ENCODE assay signal across 9 cellular contexts in the genomic region with DNA sequence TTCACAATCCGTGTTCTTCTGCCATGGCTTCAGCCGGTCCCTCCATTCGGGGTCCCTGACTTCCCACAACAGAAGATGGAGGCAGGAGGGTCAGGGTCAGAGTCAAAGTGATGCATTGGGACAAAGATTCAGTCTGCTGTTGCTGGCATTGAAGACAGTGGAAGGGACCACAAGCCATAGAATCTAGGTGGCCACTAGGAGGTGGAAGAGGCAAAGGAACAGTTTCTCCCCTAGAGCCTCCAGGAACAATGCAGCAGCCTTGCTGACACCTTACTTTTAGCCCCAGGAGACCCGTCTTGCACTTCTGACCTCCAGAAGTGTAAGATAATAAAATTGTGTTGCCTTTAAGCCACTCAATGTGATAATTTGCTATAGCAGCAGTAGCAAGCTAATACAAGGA. TPM values are rescaled to one million over a fixed set of nuclear protein-coding genes. Genes with fewer than 3 reads are reported as not detected.
DNase-seq lines count a peak whose midpoint lies in the region; ATAC-seq, FAIRE-seq and TF ChIP-seq lines count a peak whose summit lies in the region.
"Had no signal": no experiment of that assay in that cellular context is flagged by ENCODE, and none has a peak within 500 bp of the region (broad histone marks: within the 10 kb centered on the region; RNA-seq: fewer than 3 reads in every experiment).

No MANE protein-coding gene starts in this region.

- H3K36me3 Mint-ChIP-seq in activated CD8-positive, alpha-beta memory T cell treated with anti-CD3 and anti-CD28 coated beads, Interleukin-2, amount 10 ng/mL, durations not matched to agents 7 days and 5 days, result peaks cover 5% of the 10 kb centered on the region

- ATAC-seq in Panc1, result peak; percentile 91
- no peak for ATAC-seq in HG03045 (IDR thresholded peaks at IDR 0.05; ENCODE audit: unreplicated experiment)
- no peak for ATAC-seq in HG02870 (IDR thresholded peaks at IDR 0.05; ENCODE audit: unreplicated experiment)
- no peak for ATAC-seq in pancreas
- ATAC-seq in activated CD8-positive, alpha-beta memory T cell treated with anti-CD3 and anti-CD28 coated beads, Interleukin-2, amount 10 ng/mL, durations not matched to agents 7 days and 5 days, result no peak

- H3K4me1 ChIP-seq in Panc1 (ENCODE audit: control insufficient read depth, insufficient read depth, low read length) (peaks cover 6% of the 10 kb centered on the region; the same call in 1 of the 2 replicates), pancreas (peaks cover 0 to 6% (median 0%) of the 10 kb centered on the region in 3 donors)

- in situ Hi-C loops in Panc1 (cut with HindIII; ENCODE audit: low pct_unique_long_range_greater_than_20kb, low sequenced_read_pairs), result no loop called here

- 81 to 82% methylated on average over 4 of the region's 4 CpGs for WGBS in pancreas, 2 donors

- POLR2A ChIA-PET in Panc1 (lab: Charles Lee), result no interaction called here

- CTCF ChIA-PET in Panc1 (lab: Charles Lee), result interaction anchor here (0.7 kb wide), 1 partner anchor 53 kb away, joined by 6 read pairs; no protein-coding TSS in a partner anchor
- CTCF ChIA-PET in activated CD8-positive, alpha-beta memory T cell treated with anti-CD3 and anti-CD28 coated beads, Interleukin-2, amount 10 ng/mL, durations not matched to agents 7 days and 5 days (lab: Charles Lee), result interaction anchor here (1.0 to 1.3 kb wide), 2 partner anchors 11 to 12 kb away, joined by 3 read pairs; no protein-coding TSS in a partner anchor

- H3K9me3 Mint-ChIP-seq in activated CD8-positive, alpha-beta memory T cell treated with anti-CD3 and anti-CD28 coated beads, Interleukin-2, amount 10 ng/mL, durations not matched to agents 7 days and 5 days (ENCODE audit: low read depth), result no peaks in the 10 kb centered on the region

- intact Hi-C loops in Panc1 (cut with micrococcal nuclease; ENCODE audit: unreplicated experiment) (no loop called here), pancreas (cut with DNase I) (no loop called here)

- H3K27me3 ChIP-seq in Panc1 (ENCODE audit: control insufficient read depth, insufficient read depth, low read length) (no peaks in the 10 kb centered on the region), pancreas (no peaks in the 10 kb centered on the region)
- H3K27me3 ChIP-seq: neutrophil had no signal

- H3K27ac Mint-ChIP-seq in activated CD8-positive, alpha-beta memory T cell treated with anti-CD3 and anti-CD28 coated beads, Interleukin-2, amount 10 ng/mL, durations not matched to agents 7 days and 5 days, result no peak overlapping the region

- DNase-seq in DMS53 (lab: John Stamatoyannopoulos, UW), result peak; percentile 56
- DNase-seq in HuH-7 (ENCODE audit: low spot score), result peak; percentile 64
- DNase-seq in Panc1 (ENCODE audit: low read depth, low spot score), result peak; percentile 27
- DNase-seq in fibroblast of the aortic adventitia (ENCODE audit: low read depth), result peak; percentile 26
- no peak for DNase-seq in pancreas
- DNase-seq in activated CD8-positive, alpha-beta memory T cell treated with anti-CD3 and anti-CD28 coated beads, Interleukin-2, amount 10 ng/mL, durations not matched to agents 7 days and 5 days, result no peak

- no peaks in the 10 kb centered on the region for H3K27me3 Mint-ChIP-seq in activated CD8-positive, alpha-beta memory T cell treated with anti-CD3 and anti-CD28 coated beads, Interleukin-2, amount 10 ng/mL, durations not matched to agents 7 days and 5 days

- no peak overlapping the region for H3K4me3 Mint-ChIP-seq in activated CD8-positive, alpha-beta memory T cell treated with anti-CD3 and anti-CD28 coated beads, Interleukin-2, amount 10 ng/mL, durations not matched to agents 7 days and 5 days

- no peak for FAIRE-seq in pancreas (lab: Jason Lieb, UNC)

- TF ChIP-seq CTCF in Panc1 (IDR thresholded peaks at IDR 0.05) (peak; percentile 80; the same call in 1 of the 2 replicates), fibroblast of the aortic adventitia (IDR thresholded peaks at IDR 0.05; ENCODE audit: insufficient read depth, low read length) (peak; percentile 43), pancreas (IDR thresholded peaks at IDR 0.05) (no peak)

- no peaks in the 10 kb centered on the region for H3K36me3 ChIP-seq in Panc1 (ENCODE audit: control insufficient read depth, insufficient read depth, low read length)
- H3K36me3 ChIP-seq in pancreas, result no peaks in the 10 kb centered on the region
- H3K36me3 ChIP-seq: neutrophil had no signal

- no peaks in the 10 kb centered on the region for H3K9me3 ChIP-seq in Panc1 (ENCODE audit: control insufficient read depth, insufficient read depth, low read depth, low read length)
- no peaks in the 10 kb centered on the region for H3K9me3 ChIP-seq in pancreas
- H3K9me3 ChIP-seq: neutrophil had no signal

- peaks cover 11% of the 10 kb centered on the region for H3K4me1 Mint-ChIP-seq in activated CD8-positive, alpha-beta memory T cell treated with anti-CD3 and anti-CD28 coated beads, Interleukin-2, amount 10 ng/mL, durations not matched to agents 7 days and 5 days

- H3K4me3 ChIP-seq in Panc1 (ENCODE audit: low read depth in 2 of 2, low read length in 2 of 2) (no peak overlapping the region), fibroblast of the aortic adventitia (ENCODE audit: low read depth, low read length) (no peak overlapping the region), pancreas (no peak overlapping the region)

- BruUV-seq in Panc1 (replicated peaks; lab: Mats Ljungman, UMichigan), result no TSS peak

- H3K27ac ChIP-seq in Panc1 (ENCODE audit: low read length) (no peak overlapping the region), pancreas (no peak overlapping the region)
- H3K27ac ChIP-seq: neutrophil had no signal

RNA-seq across cellular contexts. Expression of a gene that starts 55.9 kb away (rescaled TPM):
- total RNA-seq in Panc1 (2021; ENCODE audit: unreplicated experiment) (42.3 TPM), fibroblast of the aortic adventitia (ENCODE audit: low replicate concordance) (33.4 and 40.5 TPM in 2 replicates), pancreas (10 to 100 TPM in 3 of 6 donors, 1 to 10 TPM in 3; 8.3 to 14.6 (median 10.1) TPM)
- 15.3 TPM for polyA plus RNA-seq in Panc1 (2012; ENCODE audit: insufficient read length)
- polyA plus RNA-seq in pancreas, result 10 to 100 TPM in 1 of 2 donors, 1 to 10 TPM in 1; 5.9 to 13.4 TPM
- 10 to 100 TPM; 22.6 to 26.8 TPM for total RNA-seq in activated CD8-positive, alpha-beta memory T cell treated with anti-CD3 and anti-CD28 coated beads, Interleukin-2, amount 10 ng/mL, durations not matched to agents 7 days and 5 days

RNA-seq across cellular contexts. Expression of a gene that starts 56.6 kb away (rescaled TPM):
- total RNA-seq in Panc1 (2021; ENCODE audit: unreplicated experiment), result 436 TPM
- 358 TPM for polyA plus RNA-seq in Panc1 (2012; ENCODE audit: insufficient read length)
- 62.8 and 109 TPM in 2 replicates for total RNA-seq in fibroblast of the aortic adventitia (ENCODE audit: low replicate concordance)
- total RNA-seq in pancreas, result 10 to 100 TPM; 41.6 to 87.0 (median 62.1) TPM
- polyA plus RNA-seq in pancreas, result 100 to 1,000 TPM in 1 of 2 donors, 10 to 100 TPM in 1; 74.5 to 144 TPM
- 100 to 1,000 TPM; 443 to 471 TPM for total RNA-seq in activated CD8-positive, alpha-beta memory T cell treated with anti-CD3 and anti-CD28 coated beads, Interleukin-2, amount 10 ng/mL, durations not matched to agents 7 days and 5 days

Comparison
In these comparisons a context has a peak if more than half of its experiments do, and no peak if none do; other contexts are left out.
1. DNase-seq: peak in DMS53 (single experiment), HuH-7 (single experiment), Panc1 (single experiment) and fibroblast of the aortic adventitia (single experiment); none in pancreas (0 of 6) and activated CD8-positive, alpha-beta memory T cell treated with anti-CD3 and anti-CD28 coated beads, Interleukin-2, amount 10 ng/mL, durations not matched to agents 7 days and 5 days (single experiment).
2. CTCF ChIP-seq: peak in Panc1 (single experiment) and fibroblast of the aortic adventitia (single experiment); none in pancreas (0 of 4).